Comparison of ENCODE assay signal across 23 cellular contexts in genomic region chr17:27667656-27668487, GRCh38.
"Had no signal": no experiment of that assay in that cellular context is flagged by ENCODE, and none has a peak within 500 bp of the region (broad histone marks: within the 10 kb centered on the region; RNA-seq: fewer than 3 reads in every experiment).

No MANE protein-coding gene starts in this region.

- H3K27me3 ChIP-seq: adrenal gland, body of pancreas, cardiac muscle cell, foreskin keratinocyte, heart right ventricle, pancreas, right atrium auricular region, uterus had no signal

- H3K9me3 ChIP-seq: adrenal gland, body of pancreas, esophagus muscularis mucosa, heart right ventricle, left ventricle myocardium inferior, pancreas, right atrium auricular region, thoracic aorta, uterus had no signal

- H3K36me3 ChIP-seq: adrenal gland, cardiac muscle cell, esophagus muscularis mucosa, heart right ventricle, left ventricle myocardium inferior, pancreas, right atrium auricular region, thoracic aorta, uterus had no signal

- H3K27ac ChIP-seq: adrenal gland, body of pancreas, cardiac muscle cell, esophagus muscularis mucosa, foreskin keratinocyte, heart right ventricle, left ventricle myocardium inferior, pancreas, right atrium auricular region, thoracic aorta, uterus had no signal

- H3K4me3 Mint-ChIP-seq: activated CD8-positive, alpha-beta T cell treated with anti-CD3 and anti-CD28 coated beads, Interleukin-2, amount 10 ng/mL, durations not matched to agents 7 days and 5 days; activated T-cell treated with anti-CD3 and anti-CD28 coated beads, Interleukin-2, amount 50 U/mL, for 24 hours; dendritic cell treated with granulocyte-macrophage colony-stimulating factor and Interleukin-4, amounts not matched to agents 40 ng/mL and 50 ng/mL, for 4 days; nephron; T-helper 17 cell had no signal

- H3K4me1 Mint-ChIP-seq: nephron, T-helper 17 cell had no signal

- H3K4me3 ChIP-seq: adrenal gland, body of pancreas, cardiac muscle cell, esophagus muscularis mucosa, heart right ventricle, left ventricle myocardium inferior, pancreas, right atrium auricular region, smooth muscle cell, thoracic aorta, uterus had no signal

- H3K9me3 Mint-ChIP-seq: activated naive CD4-positive, alpha-beta T cell treated with anti-CD3 and anti-CD28 coated beads, Interleukin-2, amount 50 U/mL, for 72 hours; activated T-cell treated with anti-CD3 and anti-CD28 coated beads, Interleukin-2, amount 50 U/mL, for 24 hours; dendritic cell treated with granulocyte-macrophage colony-stimulating factor and Interleukin-4, amounts not matched to agents 40 ng/mL and 50 ng/mL, for 4 days; nephron had no signal

- DNase-seq: activated CD8-positive, alpha-beta T cell treated with anti-CD3 and anti-CD28 coated beads, Interleukin-2, amount 10 ng/mL, durations not matched to agents 7 days and 5 days; activated T-cell treated with anti-CD3 and anti-CD28 coated beads, Interleukin-2, amount 50 U/mL, for 24 hours; aorta; body of pancreas; foreskin keratinocyte; heart right ventricle; left ventricle myocardium inferior; stimulated activated naive CD8-positive, alpha-beta T cell treated with anti-CD3 and anti-CD28 coated beads, Interleukin-15, Interleukin-2, amounts not matched to agents 100 U/mL and 50 U/mL, for 24 hours; T-helper 17 cell; T1000; trophoblast cell; uterus had no signal

- H3K27me3 Mint-ChIP-seq: activated T-cell treated with anti-CD3 and anti-CD28 coated beads, Interleukin-2, amount 50 U/mL, for 24 hours; dendritic cell treated with granulocyte-macrophage colony-stimulating factor and Interleukin-4, amounts not matched to agents 40 ng/mL and 50 ng/mL, for 4 days; T-helper 17 cell had no signal

- H3K27ac Mint-ChIP-seq: activated CD8-positive, alpha-beta T cell treated with anti-CD3 and anti-CD28 coated beads, Interleukin-2, amount 10 ng/mL, durations not matched to agents 7 days and 5 days; activated naive CD4-positive, alpha-beta T cell treated with anti-CD3 and anti-CD28 coated beads, Interleukin-2, amount 50 U/mL, for 72 hours; activated T-cell treated with anti-CD3 and anti-CD28 coated beads, Interleukin-2, amount 50 U/mL, for 24 hours; dendritic cell treated with granulocyte-macrophage colony-stimulating factor and Interleukin-4, amounts not matched to agents 40 ng/mL and 50 ng/mL, for 4 days; nephron; T-helper 17 cell had no signal

- ATAC-seq: activated CD8-positive, alpha-beta T cell treated with anti-CD3 and anti-CD28 coated beads, Interleukin-2, amount 10 ng/mL, durations not matched to agents 7 days and 5 days; activated naive CD4-positive, alpha-beta T cell treated with anti-CD3 and anti-CD28 coated beads, Interleukin-2, amount 50 U/mL, for 72 hours; body of pancreas; foreskin keratinocyte; heart right ventricle; pancreas; SK-N-SH treated with all-trans-retinoic acid at 6 μM for 48 hours; stimulated activated naive CD8-positive, alpha-beta T cell treated with anti-CD3 and anti-CD28 coated beads, Interleukin-15, Interleukin-2, amounts not matched to agents 100 U/mL and 50 U/mL, for 24 hours; T-helper 17 cell had no signal

- H3K4me1 ChIP-seq: adrenal gland, body of pancreas, esophagus muscularis mucosa, foreskin keratinocyte, heart right ventricle, left ventricle myocardium inferior, pancreas, right atrium auricular region, uterus had no signal

- H3K36me3 Mint-ChIP-seq: activated naive CD4-positive, alpha-beta T cell treated with anti-CD3 and anti-CD28 coated beads, Interleukin-2, amount 50 U/mL, for 72 hours had no signal
